In the genomic region with DNA sequence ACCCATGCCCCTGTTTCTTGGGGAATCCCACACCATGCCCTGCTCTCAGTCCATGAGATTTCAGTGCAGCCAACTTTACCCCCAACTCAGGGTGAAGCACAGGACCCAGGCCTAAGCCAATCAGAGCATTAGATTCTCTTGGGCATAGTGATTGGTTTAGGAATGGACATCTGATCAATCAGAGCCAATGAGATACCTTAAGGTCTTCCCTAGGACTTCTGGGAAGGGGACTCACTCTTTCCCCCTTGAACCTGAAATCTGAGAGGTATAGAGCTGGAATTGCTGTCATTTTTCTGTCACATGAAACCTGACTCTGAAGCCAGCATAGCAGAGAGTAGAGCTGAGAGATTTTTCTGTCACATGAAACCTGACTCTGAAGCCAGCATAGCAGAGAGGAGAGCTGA, we compare ENCODE assay signal across 1 cellular context.
TF ChIP-seq lines count a peak whose summit lies in the region.

No MANE protein-coding gene starts in this region.

TF ChIP-seq in HepG2, 621 proteins besides CTCF, POLR2A, EP300 and RAD21:
- TF ChIP-seq, protein P1, sequence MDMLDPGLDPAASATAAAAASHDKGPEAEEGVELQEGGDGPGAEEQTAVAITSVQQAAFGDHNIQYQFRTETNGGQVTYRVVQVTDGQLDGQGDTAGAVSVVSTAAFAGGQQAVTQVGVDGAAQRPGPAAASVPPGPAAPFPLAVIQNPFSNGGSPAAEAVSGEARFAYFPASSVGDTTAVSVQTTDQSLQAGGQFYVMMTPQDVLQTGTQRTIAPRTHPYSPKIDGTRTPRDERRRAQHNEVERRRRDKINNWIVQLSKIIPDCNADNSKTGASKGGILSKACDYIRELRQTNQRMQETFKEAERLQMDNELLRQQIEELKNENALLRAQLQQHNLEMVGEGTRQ (IDR thresholded peaks at IDR 0.05; ENCODE audit: low read depth, low read length) = no peak
- TF ChIP-seq, protein P1 (CRISPR knock-in tag; IDR thresholded peaks at IDR 0.05; ENCODE audit: borderline replicate concordance) = peak; percentile 18; the same call in 1 of the 2 replicates
- TF ChIP-seq NFYC (CRISPR knock-in tag; IDR thresholded peaks at IDR 0.05) (peak; percentile 53; the same call in 1 of the 2 replicates), MEIS1 (CRISPR knock-in tag; IDR thresholded peaks at IDR 0.05; ENCODE audit: borderline replicate concordance) (no peak)
